Comparison of ENCODE assay signal across 20 cellular contexts in genomic region chr9:95142728-95143127, GRCh38.
"Had no signal": no experiment of that assay in that cellular context is flagged by ENCODE, and none has a peak within 500 bp of the region (broad histone marks: within the 10 kb centered on the region; RNA-seq: fewer than 3 reads in every experiment).

No MANE protein-coding gene starts in this region.

- H3K27me3 ChIP-seq: dorsolateral prefrontal cortex, right atrium auricular region, uterus had no signal

- H3K4me3 Mint-ChIP-seq: activated CD4-positive, alpha-beta memory T cell treated with anti-CD3 and anti-CD28 coated beads for 36 hours; activated naive CD8-positive, alpha-beta T cell treated with anti-CD3 and anti-CD28 coated beads, Interleukin-2, amount 10 ng/mL, durations not matched to agents 7 days and 5 days; activated T-helper 17 cell treated with anti-CD3 and anti-CD28 coated beads, Interleukin-2, amount 50 U/mL, for 72 hours; stimulated activated naive CD8-positive, alpha-beta T cell treated with anti-CD3 and anti-CD28 coated beads, Interleukin-15, amount 100 ng/mL, for 72 hours had no signal

- H3K9me3 ChIP-seq: prostate gland, right atrium auricular region, uterus had no signal

- H3K4me3 ChIP-seq: dorsolateral prefrontal cortex, prostate gland, right atrium auricular region, skin epidermis, uterus had no signal

- H3K4me1 Mint-ChIP-seq: activated T-helper 17 cell treated with anti-CD3 and anti-CD28 coated beads, Interleukin-2, amount 50 U/mL, for 72 hours; stimulated activated naive CD8-positive, alpha-beta T cell treated with anti-CD3 and anti-CD28 coated beads, Interleukin-15, amount 100 ng/mL, for 72 hours had no signal

- DNase-seq: activated CD4-positive, alpha-beta memory T cell treated with anti-CD3 and anti-CD28 coated beads for 36 hours; activated naive CD4-positive, alpha-beta T cell treated with Interleukin-2 at 50 U/mL for 16 hours; activated naive CD8-positive, alpha-beta T cell treated with anti-CD3 and anti-CD28 coated beads, Interleukin-2, amount 10 ng/mL, durations not matched to agents 7 days and 5 days; activated T-cell treated with anti-CD3 and anti-CD28 coated beads, Interleukin-2, amount 50 U/mL, for 1 hour; amygdala; dorsolateral prefrontal cortex; erythroblast; left colon; mammary epithelial cell; midbrain; stimulated activated CD4-positive, alpha-beta T cell treated with anti-CD3 and anti-CD28 coated beads, Interleukin-2, amount 100 ng/mL, for 48 hours; stimulated activated naive CD8-positive, alpha-beta T cell treated with anti-CD3 and anti-CD28 coated beads, Interleukin-15, amount 100 ng/mL, for 72 hours; SW 1271; T-helper 2 cell; uterus; WERI-Rb-1 had no signal

- H3K36me3 Mint-ChIP-seq: activated CD4-positive, alpha-beta memory T cell treated with anti-CD3 and anti-CD28 coated beads for 36 hours had no signal

- H3K4me1 ChIP-seq: prostate gland, uterus had no signal

- H3K27ac Mint-ChIP-seq: activated CD4-positive, alpha-beta memory T cell treated with anti-CD3 and anti-CD28 coated beads for 36 hours; activated naive CD8-positive, alpha-beta T cell treated with anti-CD3 and anti-CD28 coated beads, Interleukin-2, amount 10 ng/mL, durations not matched to agents 7 days and 5 days; activated T-helper 17 cell treated with anti-CD3 and anti-CD28 coated beads, Interleukin-2, amount 50 U/mL, for 72 hours had no signal

- H3K27me3 Mint-ChIP-seq: activated CD4-positive, alpha-beta memory T cell treated with anti-CD3 and anti-CD28 coated beads for 36 hours; activated naive CD8-positive, alpha-beta T cell treated with anti-CD3 and anti-CD28 coated beads, Interleukin-2, amount 10 ng/mL, durations not matched to agents 7 days and 5 days; activated T-helper 17 cell treated with anti-CD3 and anti-CD28 coated beads, Interleukin-2, amount 50 U/mL, for 72 hours; stimulated activated naive CD8-positive, alpha-beta T cell treated with anti-CD3 and anti-CD28 coated beads, Interleukin-15, amount 100 ng/mL, for 72 hours had no signal

- ATAC-seq: activated T-helper 17 cell treated with anti-CD3 and anti-CD28 coated beads, Interleukin-2, amount 50 U/mL, for 72 hours; left colon; stimulated activated naive CD8-positive, alpha-beta T cell treated with anti-CD3 and anti-CD28 coated beads, Interleukin-15, amount 100 ng/mL, for 72 hours had no signal

- H3K9me3 Mint-ChIP-seq: activated CD4-positive, alpha-beta memory T cell treated with anti-CD3 and anti-CD28 coated beads for 36 hours; activated naive CD8-positive, alpha-beta T cell treated with anti-CD3 and anti-CD28 coated beads, Interleukin-2, amount 10 ng/mL, durations not matched to agents 7 days and 5 days; activated T-helper 17 cell treated with anti-CD3 and anti-CD28 coated beads, Interleukin-2, amount 50 U/mL, for 72 hours; stimulated activated naive CD8-positive, alpha-beta T cell treated with anti-CD3 and anti-CD28 coated beads, Interleukin-15, amount 100 ng/mL, for 72 hours had no signal

- H3K27ac ChIP-seq: dorsolateral prefrontal cortex, WERI-Rb-1 had no signal

- H3K36me3 ChIP-seq: prostate gland, right atrium auricular region, uterus had no signal
